ENCODE assay signal across 14 cellular contexts in the genomic region with DNA sequence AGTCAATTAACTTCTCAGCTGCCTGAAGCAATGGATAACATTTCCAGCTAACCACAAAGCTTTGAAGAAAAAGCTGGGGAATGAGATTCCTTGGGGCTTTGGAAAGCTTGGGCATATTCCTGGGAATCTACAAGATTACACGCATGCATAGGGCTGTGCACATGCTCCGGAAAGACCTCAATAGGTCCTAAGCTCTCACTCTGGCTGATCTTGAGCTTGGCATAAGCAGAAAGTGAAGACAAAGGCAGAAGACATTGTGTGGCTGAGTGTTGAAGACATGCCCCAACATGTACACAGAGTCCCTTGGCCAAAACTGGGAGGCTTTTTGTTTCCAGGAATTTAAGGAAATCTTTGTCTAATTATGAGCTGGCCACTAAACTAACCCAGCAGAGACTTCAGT. TPM values are rescaled to one million over a fixed set of nuclear protein-coding genes. Genes with fewer than 3 reads are reported as not detected.
A peak's percentile ranks its signal among the peaks of the same experiment; 100 is the strongest.
DNase-seq lines count a peak whose midpoint lies in the region; ATAC-seq and TF ChIP-seq lines count a peak whose summit lies in the region.
"Had no signal": no experiment of that assay in that cellular context is flagged by ENCODE, and none has a peak within 500 bp of the region (broad histone marks: within the 10 kb centered on the region; RNA-seq: fewer than 3 reads in every experiment).

No MANE protein-coding gene starts in this region.

- H3K27me3 ChIP-seq in RWPE2 (ENCODE audit: insufficient read depth, poor library complexity, severe bottlenecking) (no peaks in the 10 kb centered on the region), fibroblast of lung (ENCODE audit: control insufficient read depth, insufficient read depth, low read length) (no peaks in the 10 kb centered on the region), osteoblast (ENCODE audit: insufficient read depth, low read length) (peaks cover 26% of the 10 kb centered on the region), sigmoid colon (no peaks in the 10 kb centered on the region)
- H3K27me3 ChIP-seq: colonic mucosa, neural progenitor cell, thyroid gland had no signal

- H3K4me3 ChIP-seq in RWPE2 (ENCODE audit: severe bottlenecking), result no peak overlapping the region
- H3K4me3 ChIP-seq in fibroblast of lung (replicated peaks in 1 of 4; ENCODE audit: control extremely low read depth in 1 of 4, insufficient read depth in 1 of 4, low read depth in 3 of 4, low read length in 4 of 4), result no peak overlapping the region
- no peak overlapping the region for H3K4me3 ChIP-seq in osteoblast (ENCODE audit: insufficient read depth, low read length)
- no peak overlapping the region for H3K4me3 ChIP-seq in sigmoid colon
- H3K4me3 ChIP-seq: colonic mucosa, neural progenitor cell, thyroid gland had no signal

- H3K36me3 ChIP-seq in RWPE2 (ENCODE audit: low read depth), result no peaks in the 10 kb centered on the region
- no peaks in the 10 kb centered on the region for H3K36me3 ChIP-seq in fibroblast of lung (ENCODE audit: control insufficient read depth, insufficient read depth, low read length)
- no peaks in the 10 kb centered on the region for H3K36me3 ChIP-seq in osteoblast (ENCODE audit: insufficient read depth, low read length)
- H3K36me3 ChIP-seq in sigmoid colon, result no peaks in the 10 kb centered on the region
- H3K36me3 ChIP-seq: colonic mucosa, neural progenitor cell, thyroid gland had no signal

- WGBS in sigmoid colon, 2 donors, result 91 to 93% methylated on average over 2 of the region's 2 CpGs

- peaks cover 29% of the 10 kb centered on the region for H3K4me1 Mint-ChIP-seq in progenitor cell of endocrine pancreas (ENCODE audit: low read depth)
- H3K4me1 Mint-ChIP-seq: activated naive CD4-positive, alpha-beta T cell treated with anti-CD3 and anti-CD28 coated beads, Interleukin-2, amount 50 U/mL, for 24 hours had no signal

- no peak for TF ChIP-seq POLR2A in sigmoid colon (IDR thresholded peaks at IDR 0.05)

- H3K79me2 ChIP-seq in fibroblast of lung (ENCODE audit: control insufficient read depth, insufficient read depth, low read length) (no peaks in the 10 kb centered on the region), osteoblast (ENCODE audit: insufficient read depth, low read length) (no peaks in the 10 kb centered on the region)

- H3K27me3 Mint-ChIP-seq in progenitor cell of endocrine pancreas, result no peaks in the 10 kb centered on the region
- H3K27me3 Mint-ChIP-seq: activated naive CD4-positive, alpha-beta T cell treated with anti-CD3 and anti-CD28 coated beads, Interleukin-2, amount 50 U/mL, for 24 hours had no signal

- H3K4me1 ChIP-seq in RWPE2 (ENCODE audit: insufficient read depth, poor library complexity, severe bottlenecking) (peaks cover 15% of the 10 kb centered on the region), fibroblast of lung (ENCODE audit: control insufficient read depth, extremely low read depth, insufficient read depth, low read length) (no peaks in the 10 kb centered on the region), osteoblast (ENCODE audit: insufficient read depth, low read length) (no peaks in the 10 kb centered on the region), sigmoid colon (peaks cover 0 to 15% (median 2%) of the 10 kb centered on the region in 4 donors)
- H3K4me1 ChIP-seq: Caco-2, colonic mucosa had no signal

- H2AFZ ChIP-seq in fibroblast of lung (ENCODE audit: low read length) (no peak overlapping the region), osteoblast (ENCODE audit: low read length) (no peak overlapping the region)
- H2AFZ ChIP-seq: neural progenitor cell had no signal

- H3K27ac ChIP-seq in RWPE2 (ENCODE audit: poor library complexity, severe bottlenecking) (peak overlapping the region; percentile 37), fibroblast of lung (ENCODE audit: insufficient read depth, low read length) (no peak overlapping the region), osteoblast (ENCODE audit: low read depth, low read length) (no peak overlapping the region), sigmoid colon (no peak overlapping the region)
- H3K27ac ChIP-seq: colonic mucosa, neural progenitor cell, thyroid gland had no signal

- H3K36me3 Mint-ChIP-seq in progenitor cell of endocrine pancreas (ENCODE audit: insufficient read depth), result no peaks in the 10 kb centered on the region

- peak; percentile 67 for ATAC-seq in RWPE2 (ENCODE audit: low read depth)

- H3K9me3 ChIP-seq in RWPE2 (ENCODE audit: severe bottlenecking), result no peaks in the 10 kb centered on the region
- no peaks in the 10 kb centered on the region for H3K9me3 ChIP-seq in fibroblast of lung (ENCODE audit: control insufficient read depth, insufficient read depth, low read depth, low read length)
- H3K9me3 ChIP-seq in osteoblast (ENCODE audit: low read depth, low read length), result no peaks in the 10 kb centered on the region
- no peaks in the 10 kb centered on the region for H3K9me3 ChIP-seq in sigmoid colon
- H3K9me3 ChIP-seq: Caco-2, colonic mucosa, thyroid gland had no signal

- TF ChIP-seq CTCF in RWPE2 (IDR thresholded peaks at IDR 0.05; ENCODE audit: poor library complexity, severe bottlenecking) (no peak), fibroblast of lung (conservative IDR thresholded peaks at IDR 0.05 in 1 of 2, IDR thresholded peaks at IDR 0.05 in 1 of 2; ENCODE audit: low read depth in 1 of 2, low read length in 2 of 2) (no peak), progenitor cell of endocrine pancreas (IDR thresholded peaks at IDR 0.05; ENCODE audit: unreplicated experiment) (no peak), osteoblast (IDR thresholded peaks at IDR 0.05; ENCODE audit: extremely low read depth, low read depth, low read length) (no peak), sigmoid colon (IDR thresholded peaks at IDR 0.05) (no peak)

- peak; percentile 33 for DNase-seq in GM04503 (ENCODE audit: low read depth)
- no peak for DNase-seq in RWPE2 (ENCODE audit: low spot score)
- DNase-seq in fibroblast of lung (ENCODE audit: low read depth in 2 of 2), result peak; percentile 29 to 75
- no peak for DNase-seq in progenitor cell of endocrine pancreas (ENCODE audit: low spot score, unreplicated experiment)
- DNase-seq in DMS53 treated with DMSO at 0.1 percent for 48 hours (lab: John Stamatoyannopoulos, UW; ENCODE audit: unreplicated experiment), result no peak
- DNase-seq in osteoblast (ENCODE audit: insufficient read length, low spot score, missing footprints), result no peak
- DNase-seq in sigmoid colon, result no peak
- no peak for DNase-seq in activated gamma-delta T cell treated with Interleukin-2 at 50 U/mL for 16 hours
- DNase-seq: Caco-2, colonic mucosa, NCI-H510A, thyroid gland had no signal

- no peak for TF ChIP-seq EP300 in sigmoid colon (IDR thresholded peaks at IDR 0.05)

- H3K4me2 ChIP-seq in fibroblast of lung (ENCODE audit: extremely low read depth, insufficient read depth, low read length) (no peak overlapping the region), osteoblast (ENCODE audit: insufficient read depth, low read length) (no peak overlapping the region)
- H3K4me2 ChIP-seq: neural progenitor cell had no signal

- no peak overlapping the region for H3K4me3 Mint-ChIP-seq in progenitor cell of endocrine pancreas (ENCODE audit: low read depth)
- H3K4me3 Mint-ChIP-seq: activated naive CD4-positive, alpha-beta T cell treated with anti-CD3 and anti-CD28 coated beads, Interleukin-2, amount 50 U/mL, for 24 hours; neural progenitor cell had no signal

- intact Hi-C loops in sigmoid colon (cut with DNase I), result no loop called here

- H4K20me1 ChIP-seq in fibroblast of lung (ENCODE audit: control insufficient read depth, extremely low read depth, insufficient read depth, low read length), result no peaks in the 10 kb centered on the region
- no peaks in the 10 kb centered on the region for H4K20me1 ChIP-seq in osteoblast (ENCODE audit: insufficient read depth, low read length)

- H3K9ac ChIP-seq in fibroblast of lung (ENCODE audit: insufficient read depth, low read length), result no peak overlapping the region
- H3K9ac ChIP-seq: neural progenitor cell had no signal

- no peaks in the 10 kb centered on the region for H3K9me3 Mint-ChIP-seq in progenitor cell of endocrine pancreas (ENCODE audit: low read depth)
- H3K9me3 Mint-ChIP-seq: activated naive CD4-positive, alpha-beta T cell treated with anti-CD3 and anti-CD28 coated beads, Interleukin-2, amount 50 U/mL, for 24 hours; neural progenitor cell had no signal

- H3K27ac Mint-ChIP-seq in progenitor cell of endocrine pancreas, result peak overlapping the region; percentile 27
- H3K27ac Mint-ChIP-seq: activated naive CD4-positive, alpha-beta T cell treated with anti-CD3 and anti-CD28 coated beads, Interleukin-2, amount 50 U/mL, for 24 hours; neural progenitor cell had no signal

RNA-seq across cellular contexts. Expression of gene ATG4A, which starts 31.2 kb away (rescaled TPM):
- total RNA-seq in fibroblast of lung (10.8 and 13.5 TPM in 2 replicates), progenitor cell of endocrine pancreas (12.6 and 15.1 TPM in 2 replicates), osteoblast (6.9 and 9.1 TPM in 2 replicates), sigmoid colon (10 to 100 TPM in 1 of 4 donors, 1 to 10 TPM in 3; 5.0 to 14.3 (median 8.0) TPM)
- polyA plus RNA-seq in fibroblast of lung (11.4 and 13.8 TPM in 2 replicates), sigmoid colon (10 to 100 TPM; 14.5 to 38.6 (median 22.2) TPM)
- 7.5 and 8.2 TPM in 2 replicates for polyA plus RNA-seq in fibroblast of lung (2012)
- polyA minus RNA-seq in fibroblast of lung (ENCODE audit: low replicate concordance), result 1.0 and 6.8 TPM in 2 replicates

RNA-seq across cellular contexts. Expression of gene PSMD10, which starts 31.4 kb away (rescaled TPM):
- total RNA-seq in fibroblast of lung, result 72.7 and 86.3 TPM in 2 replicates
- polyA plus RNA-seq in fibroblast of lung, result 102 and 103 TPM in 2 replicates
- polyA plus RNA-seq in fibroblast of lung (2012), result 52.0 and 55.4 TPM in 2 replicates
- polyA minus RNA-seq in fibroblast of lung (ENCODE audit: low replicate concordance), result 3.3 and 11.0 TPM in 2 replicates
- 84.7 and 87.4 TPM in 2 replicates for total RNA-seq in progenitor cell of endocrine pancreas
- 54.8 and 60.8 TPM in 2 replicates for total RNA-seq in osteoblast
- total RNA-seq in sigmoid colon, result 10 to 100 TPM; 21.6 to 51.7 (median 36.7) TPM
- polyA plus RNA-seq in sigmoid colon, result 10 to 100 TPM; 34.7 to 69.1 (median 43.2) TPM

Comparison
In these comparisons a context has a peak if more than half of its experiments do, and no peak if none do; other contexts are left out.
1. DNase-seq: peak in GM04503 (single experiment) and fibroblast of lung (2 of 2); none in RWPE2 (single experiment), progenitor cell of endocrine pancreas (single experiment), DMS53 treated with DMSO at 0.1 percent for 48 hours (single experiment), osteoblast (single experiment), sigmoid colon (single experiment) and activated gamma-delta T cell treated with Interleukin-2 at 50 U/mL for 16 hours (single experiment).